Comparison of ENCODE assay signal across 7 cellular contexts in genomic region chr19:11345122-11345752, GRCh38. TPM values are rescaled to one million over a fixed set of nuclear protein-coding genes. Genes with fewer than 3 reads are reported as not detected.
A peak's percentile ranks its signal among the peaks of the same experiment; 100 is the strongest.
DNase-seq lines count a peak whose midpoint lies in the region; ATAC-seq and TF ChIP-seq lines count a peak whose summit lies in the region.

No MANE protein-coding gene starts in this region.

- peak overlapping the region; percentile 82 for H3K4me3 ChIP-seq in fibroblast of mammary gland (ENCODE audit: control insufficient read depth, low read depth, low read length)
- peak overlapping the region; percentile 53 to 76 (median 67) for H3K4me3 ChIP-seq in skin epidermis

- no peak for TF ChIP-seq CTCF in fibroblast of mammary gland (conservative IDR thresholded peaks at IDR 0.05; ENCODE audit: control insufficient read depth, insufficient read depth, low read depth, low read length)

- no peak for ATAC-seq in GM18858 (IDR thresholded peaks at IDR 0.05; ENCODE audit: unreplicated experiment)

- peak overlapping the region in 17 of 21 experiments; percentile 68 to 91 (median 84) for H3K27ac ChIP-seq in skin epidermis

- DNase-seq in H4 (ENCODE audit: low spot score), result peak; percentile 49
- peak; percentile 36 for DNase-seq in RPMI8226
- no peak for DNase-seq in fibroblast of mammary gland (ENCODE audit: low read depth)
- no peak for DNase-seq in stimulated activated CD4-positive, alpha-beta T cell treated with anti-CD3 and anti-CD28 coated beads, Interleukin-15, amount 100 ng/mL, for 24 hours
- no peak for DNase-seq in stimulated activated CD4-positive, alpha-beta T cell treated with anti-CD3 and anti-CD28 coated beads, Interleukin-4, amount 100 ng/mL, for 4 hours

RNA-seq across cellular contexts. Expression of gene TMEM205, which starts 0.8 kb away (rescaled TPM):
- 74.7 and 139 TPM in 2 replicates for total RNA-seq in H4 (2014; rRNA removed; shearing (Covaris generic))

RNA-seq across cellular contexts. Expression of gene CCDC159, which starts 1.1 kb away (rescaled TPM):
- total RNA-seq in H4 (2014; rRNA removed; shearing (Covaris generic)), result 3.6 and 5.1 TPM in 2 replicates

RNA-seq across cellular contexts. Expression of gene RAB3D, which starts 5.8 kb away (rescaled TPM):
- 0.37 TPM in 1 of 2 replicates, not detected in the other for total RNA-seq in H4 (2014; rRNA removed; shearing (Covaris generic))

RNA-seq across cellular contexts. Expression of gene PLPPR2, which starts 10.0 kb away (rescaled TPM):
- 10.7 and 12.7 TPM in 2 replicates for total RNA-seq in H4 (2014; rRNA removed; shearing (Covaris generic))

RNA-seq across cellular contexts. Expression of gene SWSAP1, which starts 29.2 kb away (rescaled TPM):
- total RNA-seq in H4 (2014; rRNA removed; shearing (Covaris generic)), result 0.45 and 1.0 TPM in 2 replicates

Comparison
In these comparisons a context has a peak if more than half of its experiments do, and no peak if none do; other contexts are left out.
1. DNase-seq: peak in H4 (single experiment) and RPMI8226 (single experiment); none in fibroblast of mammary gland (single experiment), stimulated activated CD4-positive, alpha-beta T cell treated with anti-CD3 and anti-CD28 coated beads, Interleukin-15, amount 100 ng/mL, for 24 hours (single experiment) and stimulated activated CD4-positive, alpha-beta T cell treated with anti-CD3 and anti-CD28 coated beads, Interleukin-4, amount 100 ng/mL, for 4 hours (0 of 2).